In the genomic region with DNA sequence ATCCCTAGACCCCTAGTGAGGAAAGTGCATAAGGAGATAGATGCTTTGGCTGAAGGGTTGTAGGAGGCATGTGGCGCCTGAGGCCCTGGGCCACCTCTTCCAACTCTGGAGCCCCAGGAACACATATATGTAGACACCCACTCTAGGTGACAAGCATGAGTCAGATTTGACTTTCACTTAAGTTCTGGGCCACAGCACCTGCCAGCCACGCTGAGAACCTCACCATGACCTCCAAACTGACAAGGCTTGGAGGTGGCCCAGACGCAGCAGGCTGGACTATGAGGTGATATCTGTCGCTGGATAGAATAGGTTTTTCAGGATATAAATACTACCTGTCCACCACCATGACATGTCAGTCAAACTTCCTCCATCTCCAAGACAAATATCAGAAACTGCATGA, we compare ENCODE assay signal across 34 cellular contexts.
"Had no signal": no experiment of that assay in that cellular context is flagged by ENCODE, and none has a peak within 500 bp of the region (broad histone marks: within the 10 kb centered on the region; RNA-seq: fewer than 3 reads in every experiment).

No MANE protein-coding gene starts in this region.

- H3K9me3 ChIP-seq: MG63 had no signal

- DNase-seq: Karpas-422, Kasumi-1, MG63, MM.1S, MV-4-11, NCI-H1048, NCI-H1092, NCI-H1092 treated with DMSO at 0.1 percent for 48 hours, NCI-H1105, NCI-H1105 treated with DMSO at 0.1 percent for 48 hours, NCI-H1417, NCI-H1417 treated with DMSO at 0.1 percent for 48 hours, NCI-H1436, NCI-H1436 treated with DMSO at 0.1 percent for 48 hours, NCI-H146, NCI-H1694, NCI-H1694 treated with DMSO at 0.1 percent for 48 hours, NCI-H187, NCI-H187 treated with DMSO at 0.1 percent for 48 hours, NCI-H1930, NCI-H2029, NCI-H2029 treated with DMSO at 0.1 percent for 48 hours, NCI-H2081, NCI-H2081 treated with DMSO at 0.1 percent for 48 hours, NCI-H2107, NCI-H2171, NCI-H2171 treated with DMSO at 0.1 percent for 48 hours, NCI-H2227 treated with DMSO at 0.1 percent for 48 hours, NCI-H226, NCI-H345, NCI-H446, NCI-H446 treated with DMSO at 0.1 percent for 48 hours, NCI-H510A had no signal

- H3K4me3 ChIP-seq: MG63 had no signal

- H3K27me3 ChIP-seq: MG63 had no signal

- H3K27ac ChIP-seq: KMS-11 had no signal

- H3K9ac ChIP-seq: KMS-11 had no signal

- H3K36me3 ChIP-seq: MG63 had no signal
